ENCODE assay signal across 12 cellular contexts in genomic region chr18:75253784-75254183, GRCh38. TPM values are rescaled to one million over a fixed set of nuclear protein-coding genes. Genes with fewer than 3 reads are reported as not detected.
DNase-seq lines count a peak whose midpoint lies in the region; ATAC-seq and TF ChIP-seq lines count a peak whose summit lies in the region.
"Had no signal": no experiment of that assay in that cellular context is flagged by ENCODE, and none has a peak within 500 bp of the region (broad histone marks: within the 10 kb centered on the region; RNA-seq: fewer than 3 reads in every experiment).

No MANE protein-coding gene starts in this region.

- peaks cover 12% of the 10 kb centered on the region for H3K4me1 ChIP-seq in fibroblast of lung (ENCODE audit: control insufficient read depth, extremely low read depth, insufficient read depth, low read length)

- no peaks in the 10 kb centered on the region for H3K27me3 ChIP-seq in fibroblast of lung (ENCODE audit: control insufficient read depth, insufficient read depth, low read length)

- DNase-seq in AG08395 (ENCODE audit: low spot score), result peak; percentile 33
- peak; percentile 65 for DNase-seq in NCI-H69 (lab: John Stamatoyannopoulos, UW)
- peak in 1 of 2 donors; percentile 59 for DNase-seq in fibroblast of lung (ENCODE audit: low read depth in 2 of 2)
- DNase-seq in lung microvascular endothelial cell (ENCODE audit: low read depth in 2 of 2), result peak; percentile 35 to 73
- no peak for DNase-seq in left colon
- no peak for DNase-seq in activated T-cell treated with anti-CD3 and anti-CD28 coated beads for 4 hours
- DNase-seq in stimulated activated CD8-positive, alpha-beta memory T cell treated with anti-CD3 and anti-CD28 coated beads, Interleukin-4, amount 100 ng/mL, for 48 hours, result no peak
- DNase-seq: activated CD8-positive, alpha-beta memory T cell treated with anti-CD3 and anti-CD28 coated beads, Interleukin-2, amount 50 U/mL, for 4 hours; cortex of kidney; DMS153; stimulated activated CD4-positive, alpha-beta T cell treated with anti-CD3 and anti-CD28 coated beads, Interleukin-12 subunit alpha, Interleukin-12 subunit beta, amount 100 ng/mL, for 4 hours had no signal

- H3K27ac ChIP-seq in fibroblast of lung (ENCODE audit: insufficient read depth, low read length), result peak overlapping the region; percentile 36

- TF ChIP-seq CTCF in fibroblast of lung (conservative IDR thresholded peaks at IDR 0.05 in 1 of 2, IDR thresholded peaks at IDR 0.05 in 1 of 2; ENCODE audit: low read depth in 1 of 2, low read length in 2 of 2), result no peak

- peak overlapping the region; percentile 13 for H3K9ac ChIP-seq in fibroblast of lung (ENCODE audit: insufficient read depth, low read length)

- H3K4me3 ChIP-seq in fibroblast of lung (replicated peaks in 1 of 4; ENCODE audit: control extremely low read depth in 1 of 4, insufficient read depth in 1 of 4, low read depth in 3 of 4, low read length in 4 of 4), result peak overlapping the region in 1 of 4 experiments; percentile 15

- ATAC-seq in left colon, result no peak
- ATAC-seq in GM21526 (IDR thresholded peaks at IDR 0.05; ENCODE audit: low FRiP score, unreplicated experiment), result no peak

- peak overlapping the region; percentile 81 for H3K4me2 ChIP-seq in fibroblast of lung (ENCODE audit: extremely low read depth, insufficient read depth, low read length)

- peaks cover 18% of the 10 kb centered on the region for H3K79me2 ChIP-seq in fibroblast of lung (ENCODE audit: control insufficient read depth, insufficient read depth, low read length)

- peak overlapping the region; percentile 36 for H2AFZ ChIP-seq in fibroblast of lung (ENCODE audit: low read length)

- H3K9me3 ChIP-seq in fibroblast of lung (ENCODE audit: control insufficient read depth, insufficient read depth, low read depth, low read length), result no peaks in the 10 kb centered on the region

- no peaks in the 10 kb centered on the region for H3K36me3 ChIP-seq in fibroblast of lung (ENCODE audit: control insufficient read depth, insufficient read depth, low read length)

- intact Hi-C loops in left colon (cut with DNase I, micrococcal nuclease), result no loop called here

- no peaks in the 10 kb centered on the region for H4K20me1 ChIP-seq in fibroblast of lung (ENCODE audit: control insufficient read depth, extremely low read depth, insufficient read depth, low read length)

RNA-seq across cellular contexts. Expression of gene TSHZ1, which starts 43.2 kb away (rescaled TPM):
- total RNA-seq in fibroblast of lung (3.9 and 4.3 TPM in 2 replicates), lung microvascular endothelial cell (6.5 and 12.5 TPM in 2 replicates), left colon (10 to 100 TPM; 24.8 to 34.1 TPM)
- 3.1 and 4.3 TPM in 2 replicates for polyA plus RNA-seq in fibroblast of lung
- polyA plus RNA-seq in fibroblast of lung (2012), result 5.8 and 9.9 TPM in 2 replicates
- 8.0 and 9.0 TPM in 2 replicates for polyA minus RNA-seq in fibroblast of lung (ENCODE audit: low replicate concordance)

RNA-seq across cellular contexts. Expression of gene PTGR3, which starts 44.8 kb away (rescaled TPM):
- 5.6 and 6.8 TPM in 2 replicates for total RNA-seq in fibroblast of lung
- polyA plus RNA-seq in fibroblast of lung, result 18.1 and 25.1 TPM in 2 replicates
- 13.4 and 15.5 TPM in 2 replicates for polyA plus RNA-seq in fibroblast of lung (2012)
- 48.2 and 53.2 TPM in 2 replicates for polyA minus RNA-seq in fibroblast of lung (ENCODE audit: low replicate concordance)
- 5.9 and 10.3 TPM in 2 replicates for total RNA-seq in lung microvascular endothelial cell
- 10 to 100 TPM; 42.9 to 54.6 TPM for total RNA-seq in left colon

Comparison
In these comparisons a context has a peak if more than half of its experiments do, and no peak if none do; other contexts are left out.
1. DNase-seq: peak in AG08395 (single experiment), NCI-H69 (single experiment) and lung microvascular endothelial cell (2 of 2); none in left colon (0 of 2), activated T-cell treated with anti-CD3 and anti-CD28 coated beads for 4 hours (single experiment) and stimulated activated CD8-positive, alpha-beta memory T cell treated with anti-CD3 and anti-CD28 coated beads, Interleukin-4, amount 100 ng/mL, for 48 hours (single experiment).